ENCODE assay signal across 19 cellular contexts in genomic region chr12:117038919-117039318, GRCh38.
"Had no signal": no experiment of that assay in that cellular context is flagged by ENCODE, and none has a peak within 500 bp of the region (broad histone marks: within the 10 kb centered on the region; RNA-seq: fewer than 3 reads in every experiment).

No MANE protein-coding gene starts in this region.

- H3K9me3 ChIP-seq: ascending aorta, esophagus squamous epithelium, psoas muscle, right lobe of liver, thoracic aorta, upper lobe of right lung had no signal

- H3K9me3 Mint-ChIP-seq: activated naive CD4-positive, alpha-beta T cell treated with anti-CD3 and anti-CD28 coated beads, Interleukin-2, amount 50 U/mL, for 24 hours; activated T-cell treated with anti-CD3 and anti-CD28 coated beads, Interleukin-2, amount 50 U/mL, for 72 hours; effector memory CD8-positive, alpha-beta T cell; stimulated activated memory B cell treated with anti-CD40 and anti-IgM and Interleukin-4, amounts not matched to agents 10 μg/mL and 1 μg/mL and 100 μg/mL, for 72 hours had no signal

- H3K4me1 Mint-ChIP-seq: activated naive CD4-positive, alpha-beta T cell treated with anti-CD3 and anti-CD28 coated beads, Interleukin-2, amount 50 U/mL, for 24 hours; stimulated activated memory B cell treated with anti-CD40 and anti-IgM and Interleukin-4, amounts not matched to agents 10 μg/mL and 1 μg/mL and 100 μg/mL, for 72 hours had no signal

- H3K4me2 ChIP-seq: smooth muscle cell had no signal

- H3K27me3 ChIP-seq: ascending aorta, right lobe of liver had no signal

- H3K4me3 Mint-ChIP-seq: activated naive CD4-positive, alpha-beta T cell treated with anti-CD3 and anti-CD28 coated beads, Interleukin-2, amount 50 U/mL, for 24 hours; activated T-cell treated with anti-CD3 and anti-CD28 coated beads, Interleukin-2, amount 50 U/mL, for 72 hours; effector memory CD8-positive, alpha-beta T cell; stimulated activated memory B cell treated with anti-CD40 and anti-IgM and Interleukin-4, amounts not matched to agents 10 μg/mL and 1 μg/mL and 100 μg/mL, for 72 hours had no signal

- H3K36me3 Mint-ChIP-seq: activated naive CD4-positive, alpha-beta T cell treated with anti-CD3 and anti-CD28 coated beads, Interleukin-2, amount 50 U/mL, for 24 hours had no signal

- H3K27ac Mint-ChIP-seq: activated naive CD4-positive, alpha-beta T cell treated with anti-CD3 and anti-CD28 coated beads, Interleukin-2, amount 50 U/mL, for 24 hours; activated T-cell treated with anti-CD3 and anti-CD28 coated beads, Interleukin-2, amount 50 U/mL, for 72 hours; stimulated activated memory B cell treated with anti-CD40 and anti-IgM and Interleukin-4, amounts not matched to agents 10 μg/mL and 1 μg/mL and 100 μg/mL, for 72 hours had no signal

- H3K4me1 ChIP-seq: ascending aorta, right lobe of liver, upper lobe of right lung had no signal

- DNase-seq: activated CD4-positive, alpha-beta T cell treated with anti-CD3 and anti-CD28 coated beads, Interleukin-2, amount 50 U/mL, for 1 hour; activated CD4-positive, CD25-positive, alpha-beta regulatory T cell treated with anti-CD3 and anti-CD28 coated beads, Interleukin-2, amount 50 U/mL, for 72 hours; activated effector memory CD4-positive, alpha-beta T cell treated with anti-CD3 and anti-CD28 coated beads, Interleukin-2, amount 50 U/mL, for 16 hours; activated T-cell treated with anti-CD3 and anti-CD28 coated beads, Interleukin-2, amount 50 U/mL, for 72 hours; dermis blood vessel endothelial cell; effector memory CD8-positive, alpha-beta T cell; esophagus squamous epithelium; left colon; psoas muscle; stimulated activated CD4-positive, alpha-beta T cell treated with anti-CD3 and anti-CD28 coated beads, Interleukin-4, amount 100 ng/mL, for 4 hours; T-helper 1 cell; T1000 had no signal

- ATAC-seq: activated T-cell treated with anti-CD3 and anti-CD28 coated beads, Interleukin-2, amount 50 U/mL, for 72 hours; effector memory CD8-positive, alpha-beta T cell; left colon; psoas muscle; right lobe of liver; stimulated activated memory B cell treated with anti-CD40 and anti-IgM and Interleukin-4, amounts not matched to agents 10 μg/mL and 1 μg/mL and 100 μg/mL, for 72 hours; upper lobe of right lung had no signal

- H3K4me3 ChIP-seq: ascending aorta, esophagus squamous epithelium, psoas muscle, right lobe of liver, smooth muscle cell, thoracic aorta, upper lobe of right lung had no signal

- H3K36me3 ChIP-seq: ascending aorta, esophagus squamous epithelium, right lobe of liver, thoracic aorta, upper lobe of right lung had no signal

- H3K27ac ChIP-seq: ascending aorta, esophagus squamous epithelium, psoas muscle, right lobe of liver, thoracic aorta, upper lobe of right lung had no signal

- H3K27me3 Mint-ChIP-seq: activated naive CD4-positive, alpha-beta T cell treated with anti-CD3 and anti-CD28 coated beads, Interleukin-2, amount 50 U/mL, for 24 hours; effector memory CD8-positive, alpha-beta T cell had no signal
